11 cellular contexts compared by ENCODE assay signal in the genomic region with DNA sequence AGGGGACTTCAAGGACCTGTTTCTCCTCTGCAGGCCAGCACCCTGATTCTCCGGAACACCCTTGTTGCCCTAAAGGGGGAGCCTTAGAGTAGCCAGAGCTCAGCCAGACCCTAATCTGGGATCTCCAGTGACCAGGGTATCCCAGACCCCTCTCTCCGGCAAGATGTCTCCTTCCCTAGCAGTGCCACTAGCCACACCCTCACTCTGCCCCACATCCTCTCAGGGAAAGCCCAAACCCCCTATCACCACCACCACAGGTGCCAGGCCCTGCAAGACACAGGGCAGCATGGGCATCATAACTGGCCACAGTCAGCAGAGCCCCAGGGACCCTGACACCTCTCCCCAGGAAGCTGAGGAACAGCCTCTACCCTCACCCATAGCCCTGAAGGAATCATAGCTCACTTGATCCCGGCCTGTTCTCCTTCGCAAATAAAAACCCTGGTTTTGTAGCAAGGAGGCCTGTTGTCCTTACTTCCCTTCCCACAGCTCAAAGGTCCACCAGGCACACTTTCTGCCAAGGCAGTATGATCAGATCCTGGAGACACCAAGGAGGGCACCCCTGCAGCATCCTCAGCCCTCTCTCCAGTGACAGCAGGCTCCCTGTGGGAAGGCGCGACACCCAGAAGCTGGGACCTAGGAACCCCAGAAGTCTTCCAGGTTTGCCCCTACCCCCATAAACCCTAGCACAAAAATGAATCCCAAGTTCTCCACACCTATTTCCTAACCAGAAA. TPM values are rescaled to one million over a fixed set of nuclear protein-coding genes. Genes with fewer than 3 reads are reported as not detected.
A peak's percentile ranks its signal among the peaks of the same experiment; 100 is the strongest.
DNase-seq lines count a peak whose midpoint lies in the region; ATAC-seq, FAIRE-seq and TF ChIP-seq lines count a peak whose summit lies in the region.
"Had no signal": no experiment of that assay in that cellular context is flagged by ENCODE, and none has a peak within 500 bp of the region (broad histone marks: within the 10 kb centered on the region; RNA-seq: fewer than 3 reads in every experiment).

No MANE protein-coding gene starts in this region.

- peak overlapping the region; percentile 49 for H3K27ac Mint-ChIP-seq in CD8-positive, alpha-beta T cell

- FAIRE-seq in GM12892 (lab: Jason Lieb, UNC), result no peak

- H3K36me3 ChIP-seq in CD8-positive, alpha-beta T cell (ENCODE audit: insufficient read depth, low read length), result peaks cover 43% of the 10 kb centered on the region
- peaks cover 51% of the 10 kb centered on the region for H3K36me3 ChIP-seq in adipocyte (ENCODE audit: control insufficient read depth, insufficient read depth, low read length, severe bottlenecking)
- peaks cover 49% of the 10 kb centered on the region for H3K36me3 ChIP-seq in mucosa of stomach (ENCODE audit: control insufficient read depth, insufficient read depth, low read length)

- intact Hi-C loops in CD8-positive, alpha-beta T cell (cut with DNase I, micrococcal nuclease), result no loop called here

- TF ChIP-seq POLR2A in GM12892 (IDR thresholded peaks at IDR 0.05; ENCODE audit: low read depth, low read length), result peak; percentile 75

- H3K27ac ChIP-seq in CD8-positive, alpha-beta T cell (ENCODE audit: low read depth, low read length), result no peak overlapping the region
- H3K27ac ChIP-seq: parathyroid adenoma had no signal

- POLR2A ChIA-PET in CD8-positive, alpha-beta T cell (lab: Charles Lee), result interaction anchor here (1.8 kb wide), 1 partner anchor 18 kb away, joined by 5 read pairs; no protein-coding TSS in a partner anchor

- H3K9ac ChIP-seq in adipocyte (ENCODE audit: low read length) (peak overlapping the region; percentile 59), mucosa of stomach (ENCODE audit: low read length) (peak overlapping the region; percentile 27)
- H3K9ac ChIP-seq: parathyroid adenoma had no signal

- H3K36me3 Mint-ChIP-seq in CD8-positive, alpha-beta T cell, result peaks cover 56% of the 10 kb centered on the region

- peak in 1 of 7 experiments; percentile 46 for DNase-seq in CD8-positive, alpha-beta T cell
- DNase-seq in GM12892 (ENCODE audit: insufficient read length), result no peak
- DNase-seq in adipocyte (ENCODE audit: low read depth), result no peak
- DNase-seq in NCI-H524 treated with DMSO at 0.1 percent for 48 hours (lab: John Stamatoyannopoulos, UW), result no peak
- DNase-seq in GF-D8 (lab: John Stamatoyannopoulos, UW), result no peak
- DNase-seq: activated CD4-positive, alpha-beta T cell treated with anti-CD3 and anti-CD28 coated beads, Interleukin-2, amount 50 U/mL, for 4 hours; GDM1 had no signal

- no peak for ATAC-seq in CD8-positive, alpha-beta T cell
- ATAC-seq in GM19463 (IDR thresholded peaks at IDR 0.05; ENCODE audit: unreplicated experiment) (no peak), GM19395 (IDR thresholded peaks at IDR 0.05; ENCODE audit: unreplicated experiment) (no peak)

- peaks cover 39% of the 10 kb centered on the region for H3K4me1 Mint-ChIP-seq in CD8-positive, alpha-beta T cell (ENCODE audit: low read depth)

- no peak for TF ChIP-seq CTCF in CD8-positive, alpha-beta T cell (IDR thresholded peaks at IDR 0.05)

- CTCF ChIA-PET in CD8-positive, alpha-beta T cell (lab: Charles Lee), result interaction anchor here (0.9 to 4.5 kb wide), 6 partner anchors 10 to 142 kb away, joined by 3 to 26 read pairs (median 3); no protein-coding TSS in a partner anchor

- no peaks in the 10 kb centered on the region for H3K9me3 Mint-ChIP-seq in CD8-positive, alpha-beta T cell

- peaks cover 40% of the 10 kb centered on the region for H3K4me1 ChIP-seq in CD8-positive, alpha-beta T cell (ENCODE audit: insufficient read depth, low read length)
- H3K4me1 ChIP-seq in adipocyte (ENCODE audit: control insufficient read depth, insufficient read depth, low read length) (peaks cover 19% of the 10 kb centered on the region), mucosa of stomach (ENCODE audit: control insufficient read depth, insufficient read depth, low read length) (peaks cover 72% of the 10 kb centered on the region)

- no peaks in the 10 kb centered on the region for H3K27me3 Mint-ChIP-seq in CD8-positive, alpha-beta T cell (ENCODE audit: low read depth)

- no peak overlapping the region for H3K4me3 Mint-ChIP-seq in CD8-positive, alpha-beta T cell

- no peak overlapping the region for H3K4me3 ChIP-seq in CD8-positive, alpha-beta T cell (ENCODE audit: low read depth, low read length)
- no peak overlapping the region for H3K4me3 ChIP-seq in adipocyte (ENCODE audit: low read length)
- no peak overlapping the region for H3K4me3 ChIP-seq in mucosa of stomach (ENCODE audit: low read length)

- H3K27me3 ChIP-seq in CD8-positive, alpha-beta T cell (ENCODE audit: insufficient read depth, low read length), result no peaks in the 10 kb centered on the region
- H3K27me3 ChIP-seq in adipocyte (replicated peaks; ENCODE audit: control insufficient read depth, insufficient read depth, low read length), result no peaks in the 10 kb centered on the region
- no peaks in the 10 kb centered on the region for H3K27me3 ChIP-seq in mucosa of stomach (ENCODE audit: control insufficient read depth, insufficient read depth, low read length)

- no peaks in the 10 kb centered on the region for H3K9me3 ChIP-seq in CD8-positive, alpha-beta T cell (ENCODE audit: low read length)
- H3K9me3 ChIP-seq in adipocyte (ENCODE audit: control insufficient read depth, low read length) (no peaks in the 10 kb centered on the region), mucosa of stomach (ENCODE audit: control insufficient read depth, low read length) (peaks cover 5% of the 10 kb centered on the region)

RNA-seq across cellular contexts. Expression of gene CFL1, which starts 4.6 kb away (rescaled TPM):
- total RNA-seq in CD8-positive, alpha-beta T cell, result 100 to 1,000 TPM; 329 to 337 TPM
- polyA plus RNA-seq in GM12892 (2012; ENCODE audit: missing spikeins), result 777 TPM

RNA-seq across cellular contexts. Expression of gene MUS81, which starts 6.8 kb away (rescaled TPM):
- 10 to 100 TPM; 29.6 to 31.6 TPM for total RNA-seq in CD8-positive, alpha-beta T cell
- 51.3 TPM for polyA plus RNA-seq in GM12892 (2012; ENCODE audit: missing spikeins)

RNA-seq across cellular contexts. Expression of gene EFEMP2, which starts 19.2 kb away (rescaled TPM):
- 1 to 10 TPM; 3.8 to 5.1 TPM for total RNA-seq in CD8-positive, alpha-beta T cell
- 8.5 TPM for polyA plus RNA-seq in GM12892 (2012; ENCODE audit: missing spikeins)

RNA-seq across cellular contexts. Expression of gene SNX32, which starts 19.7 kb away (rescaled TPM):
- under 1 TPM; 0.52 to 0.69 TPM for total RNA-seq in CD8-positive, alpha-beta T cell
- 1.7 TPM for polyA plus RNA-seq in GM12892 (2012; ENCODE audit: missing spikeins)

RNA-seq across cellular contexts. Expression of gene CTSW, which starts 26.2 kb away (rescaled TPM):
- total RNA-seq in CD8-positive, alpha-beta T cell, result 100 to 1,000 TPM; 193 to 200 TPM
- 2.0 TPM for polyA plus RNA-seq in GM12892 (2012; ENCODE audit: missing spikeins)
